ENCODE assay signal across 1 cellular context in genomic region chr20:39773380-39774000, GRCh38.
TF ChIP-seq lines count a peak whose summit lies in the region.

No MANE protein-coding gene starts in this region.

TF ChIP-seq in GM23338, 12 proteins besides CTCF, POLR2A, EP300 and RAD21 (continued from another document):
- TF ChIP-seq ZNF462 (CRISPR knock-in tag; IDR thresholded peaks at IDR 0.05) (no peak), ZNF114 (CRISPR knock-in tag; IDR thresholded peaks at IDR 0.05) (no peak), EZH2 (IDR thresholded peaks at IDR 0.05; ENCODE audit: low read depth, unreplicated experiment) (no peak), ZNF331 (CRISPR knock-in tag; IDR thresholded peaks at IDR 0.05; ENCODE audit: low read depth) (no peak), STAT1 (IDR thresholded peaks at IDR 0.05; ENCODE audit: unreplicated experiment) (no peak), REST (IDR thresholded peaks at IDR 0.05; ENCODE audit: unreplicated experiment) (no peak), JUNB (IDR thresholded peaks at IDR 0.05; ENCODE audit: unreplicated experiment) (no peak), ETS1 (IDR thresholded peaks at IDR 0.05) (no peak), CREB1 (CRISPR knock-in tag; IDR thresholded peaks at IDR 0.05; ENCODE audit: low read depth) (no peak), EZH2phosphoT487 (IDR thresholded peaks at IDR 0.05; ENCODE audit: unreplicated experiment) (no peak)
